In genomic region chr12:40107098-40107802, GRCh38 we compare ENCODE assay signal across 8 cellular contexts. TPM values are rescaled to one million over a fixed set of nuclear protein-coding genes. Genes with fewer than 3 reads are reported as not detected.
A peak's percentile ranks its signal among the peaks of the same experiment; 100 is the strongest.
DNase-seq lines count a peak whose midpoint lies in the region; ATAC-seq and TF ChIP-seq lines count a peak whose summit lies in the region.

No MANE protein-coding gene starts in this region.

- H3K27me3 ChIP-seq in GM23248 (replicated peaks; ENCODE audit: insufficient read depth) (no peaks in the 10 kb centered on the region), stomach smooth muscle (ENCODE audit: control insufficient read depth in 1 of 2, insufficient read depth in 2 of 2, low read length in 2 of 2) (no peaks in the 10 kb centered on the region)

- in situ Hi-C loops in GM23248 (cut with MboI): no loop called here

- DNase-seq in DMS153 treated with DMSO at 0.1 percent for 48 hours (lab: John Stamatoyannopoulos, UW; ENCODE audit: unreplicated experiment): peak; percentile 90
- DNase-seq in GM23248: peak; percentile 87
- DNase-seq in M059J (ENCODE audit: low read depth): peak; percentile 69
- DNase-seq in RPMI7951 (ENCODE audit: low read depth): peak; percentile 78
- DNase-seq in fibroblast of villous mesenchyme (ENCODE audit: low read depth): peak; percentile 85
- DNase-seq in non-pigmented ciliary epithelial cell (ENCODE audit: low read depth): peak; percentile 26

- H2AFZ ChIP-seq in GM23248: peak overlapping the region; percentile 82

- no peak overlapping the region for H3K9ac ChIP-seq in GM23248
- no peak overlapping the region for H3K9ac ChIP-seq in stomach smooth muscle (ENCODE audit: low read length in 2 of 2)

- peak overlapping the region; percentile 87 for H3K4me2 ChIP-seq in GM23248 (ENCODE audit: unreplicated experiment)

- peak; percentile 86 for TF ChIP-seq CTCF in fibroblast of villous mesenchyme (IDR thresholded peaks at IDR 0.05; ENCODE audit: insufficient read depth, low read depth, low read length)

- H3K79me2 ChIP-seq in GM23248 (ENCODE audit: insufficient read depth): peaks cover 17% of the 10 kb centered on the region

- peaks cover 11% of the 10 kb centered on the region; the same call in 1 of the 2 replicates for H3F3A ChIP-seq in GM23248 (ENCODE audit: insufficient read depth)

- no peak overlapping the region for H3K27ac Mint-ChIP-seq in activated T-helper 17 cell treated with anti-CD3 and anti-CD28 coated beads, Interleukin-2, amount 50 U/mL, for 72 hours

- no peaks in the 10 kb centered on the region for H3K9me3 Mint-ChIP-seq in activated T-helper 17 cell treated with anti-CD3 and anti-CD28 coated beads, Interleukin-2, amount 50 U/mL, for 72 hours

- H3K4me1 ChIP-seq in GM23248 (ENCODE audit: insufficient read depth) (peaks cover 10% of the 10 kb centered on the region), stomach smooth muscle (ENCODE audit: control insufficient read depth, insufficient read depth, low read length) (peaks cover 9% of the 10 kb centered on the region)

- H3K4me3 ChIP-seq in GM23248 (peak overlapping the region; percentile 76), fibroblast of villous mesenchyme (ENCODE audit: low read depth, low read length) (peak overlapping the region; percentile 46), stomach smooth muscle (ENCODE audit: low read length in 2 of 2) (peak overlapping the region; percentile 73 to 91)

- no peaks in the 10 kb centered on the region for H3K36me3 Mint-ChIP-seq in activated T-helper 17 cell treated with anti-CD3 and anti-CD28 coated beads, Interleukin-2, amount 50 U/mL, for 72 hours (ENCODE audit: low read depth)

- H3K36me3 ChIP-seq in GM23248 (ENCODE audit: low read depth): no peaks in the 10 kb centered on the region
- no peaks in the 10 kb centered on the region for H3K36me3 ChIP-seq in stomach smooth muscle (ENCODE audit: control insufficient read depth in 2 of 2, insufficient read depth in 2 of 2, low read length in 2 of 2)

- no peaks in the 10 kb centered on the region for H4K20me1 ChIP-seq in GM23248 (ENCODE audit: insufficient read depth)

- peak; percentile 28 for ATAC-seq in activated T-helper 17 cell treated with anti-CD3 and anti-CD28 coated beads, Interleukin-2, amount 50 U/mL, for 72 hours (replicated peaks)

- no peaks in the 10 kb centered on the region for H3K9me3 ChIP-seq in GM23248 (ENCODE audit: low read depth)
- H3K9me3 ChIP-seq in stomach smooth muscle (ENCODE audit: control insufficient read depth in 2 of 2, low read length in 2 of 2): no peaks in the 10 kb centered on the region

- no peaks in the 10 kb centered on the region for H3K9me2 ChIP-seq in GM23248 (ENCODE audit: insufficient read depth)

- 22% methylated on average over 19 of the region's 19 CpGs for WGBS in GM23248 (ENCODE audit: low coverage in 1 of 2, low lambda C conversion rate in 2 of 2, missing lambda C conversion rate in 2 of 2), 2 experiments

- H3K27me3 Mint-ChIP-seq in activated T-helper 17 cell treated with anti-CD3 and anti-CD28 coated beads, Interleukin-2, amount 50 U/mL, for 72 hours: peaks cover 3% of the 10 kb centered on the region

- H3K4me1 Mint-ChIP-seq in activated T-helper 17 cell treated with anti-CD3 and anti-CD28 coated beads, Interleukin-2, amount 50 U/mL, for 72 hours: peaks cover 24% of the 10 kb centered on the region

- H3K27ac ChIP-seq in GM23248 (no peak overlapping the region), stomach smooth muscle (ENCODE audit: low read length) (peak overlapping the region; percentile 61)

- H3K4me3 Mint-ChIP-seq in activated T-helper 17 cell treated with anti-CD3 and anti-CD28 coated beads, Interleukin-2, amount 50 U/mL, for 72 hours: peak overlapping the region; percentile 78

RNA-seq across cellular contexts. Expression of gene SLC2A13, which starts 1.4 kb away (rescaled TPM):
- 8.1 and 9.2 TPM in 2 replicates for total RNA-seq in GM23248 (2014; rRNA removed; shearing (Covaris generic))
- polyA plus RNA-seq in GM23248 (2016; fragmentation: Nextera tagmentation; extraction: Ambion mirVana): 2.7 and 3.3 TPM in 2 replicates
- 3.1 and 3.2 TPM in 2 replicates for total RNA-seq in M059J (2014; rRNA removed; shearing (Covaris generic))
- total RNA-seq in RPMI7951 (2014; rRNA removed; shearing (Covaris generic)): 5.5 and 5.8 TPM in 2 replicates
- total RNA-seq in activated T-helper 17 cell treated with anti-CD3 and anti-CD28 coated beads, Interleukin-2, amount 50 U/mL, for 72 hours: 1 to 10 TPM; 3.3 to 6.0 TPM
- 16.4 and 18.7 TPM in 2 replicates for total RNA-seq in fibroblast of villous mesenchyme

Comparison
In these comparisons a context has a peak if more than half of its experiments do, and no peak if none do; other contexts are left out.
1. DNase-seq: peak in every context shown above with its lines; median percentile 90 in DMS153 treated with DMSO at 0.1 percent for 48 hours; 87 in GM23248; 85 in fibroblast of villous mesenchyme; 78 in RPMI7951; 69 in M059J; 26 in non-pigmented ciliary epithelial cell.